ENCODE assay signal across 8 cellular contexts in the genomic region with DNA sequence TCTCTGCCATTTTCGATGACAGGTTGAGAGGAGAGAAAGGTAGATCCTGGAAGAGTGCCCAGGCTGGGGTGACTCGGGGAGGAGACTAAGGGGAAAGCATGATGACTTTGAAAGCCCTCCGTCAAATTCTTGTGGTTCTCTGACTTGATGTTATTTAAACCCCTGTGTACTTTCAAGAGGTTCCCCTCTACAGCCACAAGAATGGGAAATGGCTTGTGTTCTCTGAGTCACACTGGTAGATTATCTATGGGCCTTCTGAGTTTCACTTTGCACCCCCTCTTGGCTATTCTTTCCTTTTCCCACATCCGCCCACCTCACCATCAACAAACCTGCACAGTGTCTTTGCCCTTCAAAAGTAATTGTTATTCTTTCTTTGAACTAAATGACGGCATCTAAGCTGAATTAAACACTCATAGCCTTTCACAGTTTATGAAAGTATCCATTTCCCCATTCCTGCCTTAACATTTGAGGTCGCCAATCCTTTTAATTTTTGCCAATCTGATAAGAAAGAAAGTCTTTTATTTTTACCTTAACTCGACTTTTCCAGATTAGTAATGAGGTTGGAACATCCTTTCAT. TPM values are rescaled to one million over a fixed set of nuclear protein-coding genes. Genes with fewer than 3 reads are reported as not detected.
DNase-seq lines count a peak whose midpoint lies in the region; ATAC-seq, FAIRE-seq and TF ChIP-seq lines count a peak whose summit lies in the region.
"Had no signal": no experiment of that assay in that cellular context is flagged by ENCODE, and none has a peak within 500 bp of the region (broad histone marks: within the 10 kb centered on the region; RNA-seq: fewer than 3 reads in every experiment).

No MANE protein-coding gene starts in this region.

- peaks cover 7% of the 10 kb centered on the region for H3K4me1 Mint-ChIP-seq in progenitor cell of endocrine pancreas (ENCODE audit: low read depth)

- ATAC-seq in GM19328 (IDR thresholded peaks at IDR 0.05; ENCODE audit: unreplicated experiment) (peak; percentile 57), HG03159 (IDR thresholded peaks at IDR 0.05; ENCODE audit: unreplicated experiment) (peak; percentile 43)
- ATAC-seq in activated naive CD4-positive, alpha-beta T cell treated with anti-CD3 and anti-CD28 coated beads, Interleukin-2, amount 50 U/mL, for 72 hours, result peak; percentile 87 to 91
- ATAC-seq: body of pancreas had no signal

- no peaks in the 10 kb centered on the region for H3K36me3 Mint-ChIP-seq in activated naive CD4-positive, alpha-beta T cell treated with anti-CD3 and anti-CD28 coated beads, Interleukin-2, amount 50 U/mL, for 72 hours
- no peaks in the 10 kb centered on the region for H3K36me3 Mint-ChIP-seq in progenitor cell of endocrine pancreas (ENCODE audit: insufficient read depth)

- peak overlapping the region; percentile 88 to 89 for H3K27ac Mint-ChIP-seq in activated naive CD4-positive, alpha-beta T cell treated with anti-CD3 and anti-CD28 coated beads, Interleukin-2, amount 50 U/mL, for 72 hours
- H3K27ac Mint-ChIP-seq in progenitor cell of endocrine pancreas, result peak overlapping the region; percentile 40

- no peak for TF ChIP-seq CTCF in progenitor cell of endocrine pancreas (IDR thresholded peaks at IDR 0.05; ENCODE audit: unreplicated experiment)
- TF ChIP-seq CTCF in D721Med (IDR thresholded peaks at IDR 0.05; ENCODE audit: insufficient read depth, missing control alignments), result no peak

- H3K27me3 ChIP-seq in SJSA1 (replicated peaks), result no peaks in the 10 kb centered on the region
- H3K27me3 ChIP-seq: body of pancreas had no signal

- H3K4me1 ChIP-seq in SJSA1 (replicated peaks), result peaks cover 26% of the 10 kb centered on the region

- DNase-seq in SJSA1 (ENCODE audit: low read depth in 1 of 2, low spot score in 2 of 2) (peak; percentile 77 to 89), progenitor cell of endocrine pancreas (ENCODE audit: low spot score, unreplicated experiment) (no peak), D721Med (ENCODE audit: insufficient read length, low spot score) (no peak), putamen (ENCODE audit: low spot score) (no peak)
- DNase-seq in activated naive CD4-positive, alpha-beta T cell treated with anti-CD3 and anti-CD28 coated beads, Interleukin-2, amount 50 U/mL, for 72 hours (ENCODE audit: low spot score in 2 of 2), result peak; percentile 71 to 79

- H3K36me3 ChIP-seq in SJSA1, result no peaks in the 10 kb centered on the region

- H3K27ac ChIP-seq in SJSA1, result no peak overlapping the region

- H3K27me3 Mint-ChIP-seq in progenitor cell of endocrine pancreas, result no peaks in the 10 kb centered on the region

- H3K4me3 ChIP-seq in SJSA1, result no peak overlapping the region
- H3K4me3 ChIP-seq: body of pancreas had no signal

- no peaks in the 10 kb centered on the region for H3K9me3 ChIP-seq in SJSA1 (replicated peaks)
- H3K9me3 ChIP-seq: body of pancreas had no signal

- H3K4me3 Mint-ChIP-seq in progenitor cell of endocrine pancreas (ENCODE audit: low read depth), result no peak overlapping the region

- peaks cover 0 to 3% of the 10 kb centered on the region in 2 donors for H3K9me3 Mint-ChIP-seq in activated naive CD4-positive, alpha-beta T cell treated with anti-CD3 and anti-CD28 coated beads, Interleukin-2, amount 50 U/mL, for 72 hours
- no peaks in the 10 kb centered on the region for H3K9me3 Mint-ChIP-seq in progenitor cell of endocrine pancreas (ENCODE audit: low read depth)

- no peak for FAIRE-seq in D721Med (lab: Jason Lieb, UNC)

RNA-seq across cellular contexts. Expression of a gene that starts 24.1 kb away (rescaled TPM):
- total RNA-seq in SJSA1 (2014; rRNA removed; shearing (Covaris generic)), result not detected in 2 replicates
- 10 to 100 TPM; 30.9 to 35.7 TPM for total RNA-seq in activated naive CD4-positive, alpha-beta T cell treated with anti-CD3 and anti-CD28 coated beads, Interleukin-2, amount 50 U/mL, for 72 hours
- not detected in 2 replicates for total RNA-seq in progenitor cell of endocrine pancreas

Comparison
In these comparisons a context has a peak if more than half of its experiments do, and no peak if none do; other contexts are left out.
1. DNase-seq: peak in SJSA1 (2 of 2) and activated naive CD4-positive, alpha-beta T cell treated with anti-CD3 and anti-CD28 coated beads, Interleukin-2, amount 50 U/mL, for 72 hours (2 of 2); none in progenitor cell of endocrine pancreas (single experiment), D721Med (single experiment) and putamen (single experiment).
2. RNA of a gene that starts 24.1 kb away (total RNA-seq): 30.9 to 35.7 TPM in activated naive CD4-positive, alpha-beta T cell treated with anti-CD3 and anti-CD28 coated beads, Interleukin-2, amount 50 U/mL, for 72 hours; not detected in SJSA1 and not detected in progenitor cell of endocrine pancreas; every median in the first group is over 10 times any median in the second.
3. Peak in every context shown above with its lines, with median percentiles within 50 percentile points of each other: ATAC-seq.